17 cellular contexts compared by ENCODE assay signal in genomic region chr1:215987092-215987855, GRCh38.
"Had no signal": no experiment of that assay in that cellular context is flagged by ENCODE, and none has a peak within 500 bp of the region (broad histone marks: within the 10 kb centered on the region; RNA-seq: fewer than 3 reads in every experiment).

No MANE protein-coding gene starts in this region.

- H3K27ac Mint-ChIP-seq: activated B cell treated with CpG ODN at 0.5 μM for 24 hours; activated CD4-positive, alpha-beta T cell treated with anti-CD3 and anti-CD28 coated beads, Interleukin-2, amount 10 ng/mL, durations not matched to agents 24 days and 14 days; activated naive CD4-positive, alpha-beta T cell treated with anti-CD3 and anti-CD28 coated beads, Interleukin-2, amount 50 U/mL, for 24 hours; activated T-helper 17 cell treated with anti-CD3 and anti-CD28 coated beads, Interleukin-2, amount 50 U/mL, for 72 hours; immature natural killer cell; T-helper 1 cell treated with Interleukin-12 subunit alpha and Interleukin-12 subunit beta and Interleukin-4 antibody, amounts not matched to agents 30 μg/mL and 1 μg/mL, for 36 hours had no signal

- H3K36me3 Mint-ChIP-seq: activated naive CD4-positive, alpha-beta T cell treated with anti-CD3 and anti-CD28 coated beads, Interleukin-2, amount 50 U/mL, for 24 hours; immature natural killer cell had no signal

- H3K27me3 Mint-ChIP-seq: activated B cell treated with CpG ODN at 0.5 μM for 24 hours; activated CD4-positive, alpha-beta T cell treated with anti-CD3 and anti-CD28 coated beads, Interleukin-2, amount 10 ng/mL, durations not matched to agents 24 days and 14 days; activated naive CD4-positive, alpha-beta T cell treated with anti-CD3 and anti-CD28 coated beads, Interleukin-2, amount 50 U/mL, for 24 hours; activated T-helper 17 cell treated with anti-CD3 and anti-CD28 coated beads, Interleukin-2, amount 50 U/mL, for 72 hours had no signal

- H3K27me3 ChIP-seq: brain microvascular endothelial cell, suprapubic skin, upper lobe of right lung had no signal

- H3K36me3 ChIP-seq: brain microvascular endothelial cell, suprapubic skin, upper lobe of right lung had no signal

- DNase-seq: activated B cell treated with CpG ODN at 0.5 μM for 24 hours; activated CD4-positive, alpha-beta T cell treated with anti-CD3 and anti-CD28 coated beads, Interleukin-2, amount 10 ng/mL, durations not matched to agents 24 days and 14 days; activated CD8-positive, alpha-beta memory T cell treated with anti-CD3 and anti-CD28 coated beads for 24 hours; amniotic stem cell; brain microvascular endothelial cell; cerebellar nuclear complex; dermis blood vessel endothelial cell; glutamatergic neuron; immature natural killer cell; stimulated activated CD4-positive, alpha-beta T cell treated with anti-CD3 and anti-CD28 coated beads, Interleukin-4, amount 100 ng/mL, for 1 hour; stimulated activated CD8-positive, alpha-beta memory T cell treated with anti-CD3 and anti-CD28 coated beads, Interleukin-4, amount 100 ng/mL, for 48 hours; stimulated activated naive CD8-positive, alpha-beta T cell treated with anti-CD3 and anti-CD28 coated beads, Interleukin-15, Interleukin-2, amounts not matched to agents 100 U/mL and 50 U/mL, for 24 hours; upper lobe of right lung had no signal

- H3K4me1 ChIP-seq: suprapubic skin, upper lobe of right lung had no signal

- H3K9me3 Mint-ChIP-seq: activated B cell treated with CpG ODN at 0.5 μM for 24 hours; activated CD4-positive, alpha-beta T cell treated with anti-CD3 and anti-CD28 coated beads, Interleukin-2, amount 10 ng/mL, durations not matched to agents 24 days and 14 days; activated naive CD4-positive, alpha-beta T cell treated with anti-CD3 and anti-CD28 coated beads, Interleukin-2, amount 50 U/mL, for 24 hours; T-helper 1 cell treated with Interleukin-12 subunit alpha and Interleukin-12 subunit beta and Interleukin-4 antibody, amounts not matched to agents 30 μg/mL and 1 μg/mL, for 36 hours had no signal

- H3K4me3 Mint-ChIP-seq: activated B cell treated with CpG ODN at 0.5 μM for 24 hours; activated CD4-positive, alpha-beta T cell treated with anti-CD3 and anti-CD28 coated beads, Interleukin-2, amount 10 ng/mL, durations not matched to agents 24 days and 14 days; activated naive CD4-positive, alpha-beta T cell treated with anti-CD3 and anti-CD28 coated beads, Interleukin-2, amount 50 U/mL, for 24 hours; activated T-helper 17 cell treated with anti-CD3 and anti-CD28 coated beads, Interleukin-2, amount 50 U/mL, for 72 hours; immature natural killer cell; T-helper 1 cell treated with Interleukin-12 subunit alpha and Interleukin-12 subunit beta and Interleukin-4 antibody, amounts not matched to agents 30 μg/mL and 1 μg/mL, for 36 hours had no signal

- H3K4me1 Mint-ChIP-seq: activated B cell treated with CpG ODN at 0.5 μM for 24 hours; activated CD4-positive, alpha-beta T cell treated with anti-CD3 and anti-CD28 coated beads, Interleukin-2, amount 10 ng/mL, durations not matched to agents 24 days and 14 days; activated naive CD4-positive, alpha-beta T cell treated with anti-CD3 and anti-CD28 coated beads, Interleukin-2, amount 50 U/mL, for 24 hours; activated T-helper 17 cell treated with anti-CD3 and anti-CD28 coated beads, Interleukin-2, amount 50 U/mL, for 72 hours; immature natural killer cell had no signal

- H3K9me3 ChIP-seq: suprapubic skin, upper lobe of right lung had no signal

- H3K27ac ChIP-seq: brain microvascular endothelial cell, suprapubic skin, upper lobe of right lung had no signal

- H3K4me3 ChIP-seq: suprapubic skin, upper lobe of right lung had no signal
